1 cellular context compared by ENCODE assay signal in genomic region chrX:154012336-154012991, GRCh38.
TF ChIP-seq lines count a peak whose summit lies in the region.

No MANE protein-coding gene starts in this region.

TF ChIP-seq in HepG2, 621 proteins besides CTCF, POLR2A, EP300 and RAD21 (continued from another document):
- no peak for TF ChIP-seq ZNF839 (CRISPR knock-in tag; IDR thresholded peaks at IDR 0.05; ENCODE audit: borderline replicate concordance)
- TF ChIP-seq TBX3 (IDR thresholded peaks at IDR 0.05; ENCODE audit: borderline replicate concordance): no peak
- no peak for TF ChIP-seq ZSCAN25 (CRISPR knock-in tag; IDR thresholded peaks at IDR 0.05)
- no peak for TF ChIP-seq ZNF629 (CRISPR knock-in tag; conservative IDR thresholded peaks at IDR 0.05)
- TF ChIP-seq TEAD3 (CRISPR knock-in tag; optimal IDR thresholded peaks at IDR 0.05; ENCODE audit: borderline replicate concordance): peak; percentile 35
- 0 out of 2 replicates have a peak, but pooled peaks have one; percentile 33 for TF ChIP-seq ZBTB7B (CRISPR knock-in tag; IDR thresholded peaks at IDR 0.05)
- no peak for TF ChIP-seq NR1H2 (CRISPR knock-in tag; IDR thresholded peaks at IDR 0.05; ENCODE audit: borderline replicate concordance, low read depth)
- peak; percentile 34; the same call in 1 of the 2 replicates for TF ChIP-seq RXRB (CRISPR knock-in tag; IDR thresholded peaks at IDR 0.05; ENCODE audit: borderline replicate concordance)
- TF ChIP-seq ZBTB21 (CRISPR knock-in tag; IDR thresholded peaks at IDR 0.05): no peak
- peak; percentile 69 for TF ChIP-seq RXRA (CRISPR knock-in tag; IDR thresholded peaks at IDR 0.05)
- TF ChIP-seq FLYWCH1 (CRISPR knock-in tag; IDR thresholded peaks at IDR 0.05): no peak
- TF ChIP-seq CCAR2 (optimal IDR thresholded peaks at IDR 0.05; ENCODE audit: low read depth, low read length): no peak
- no peak for TF ChIP-seq IKZF5 (CRISPR knock-in tag; IDR thresholded peaks at IDR 0.05)
- no peak for TF ChIP-seq ZMAT3 (CRISPR knock-in tag; conservative IDR thresholded peaks at IDR 0.05)
- no peak for TF ChIP-seq ZNF83 (CRISPR knock-in tag; IDR thresholded peaks at IDR 0.05; ENCODE audit: borderline replicate concordance)
- no peak for TF ChIP-seq RAD51 (IDR thresholded peaks at IDR 0.05; ENCODE audit: borderline replicate concordance)
- no peak for TF ChIP-seq SALL2 (CRISPR knock-in tag; IDR thresholded peaks at IDR 0.05)
- no peak for TF ChIP-seq ISL2 (CRISPR knock-in tag; IDR thresholded peaks at IDR 0.05)
- TF ChIP-seq HNF4G (IDR thresholded peaks at IDR 0.05; ENCODE audit: borderline replicate concordance, low read depth, low read length): peak; percentile 29; the same call in 1 of the 2 replicates
- TF ChIP-seq HNF4G (CRISPR knock-in tag; IDR thresholded peaks at IDR 0.05; ENCODE audit: borderline replicate concordance, low read depth): no peak
- peak; percentile 20; the same call in 1 of the 2 replicates for TF ChIP-seq TFAP4 (IDR thresholded peaks at IDR 0.05; ENCODE audit: borderline replicate concordance, low read depth)
- TF ChIP-seq RFXANK (CRISPR knock-in tag; IDR thresholded peaks at IDR 0.05): no peak
- no peak for TF ChIP-seq ZNF331 (CRISPR knock-in tag; IDR thresholded peaks at IDR 0.05)
- no peak for TF ChIP-seq ARHGAP35 (CRISPR knock-in tag; IDR thresholded peaks at IDR 0.05; ENCODE audit: borderline replicate concordance)
- no peak for TF ChIP-seq ZNF850 (CRISPR knock-in tag; conservative IDR thresholded peaks at IDR 0.05)
- TF ChIP-seq AGO2 (optimal IDR thresholded peaks at IDR 0.05; ENCODE audit: low read depth, low read length): peak; percentile 60
- TF ChIP-seq ZNF816 (CRISPR knock-in tag; IDR thresholded peaks at IDR 0.05; ENCODE audit: borderline replicate concordance): no peak
- no peak for TF ChIP-seq HMG20B (CRISPR knock-in tag; conservative IDR thresholded peaks at IDR 0.05)
- TF ChIP-seq MEIS1 (CRISPR knock-in tag; IDR thresholded peaks at IDR 0.05; ENCODE audit: borderline replicate concordance): no peak
- no peak for TF ChIP-seq UBTF (CRISPR knock-in tag; IDR thresholded peaks at IDR 0.05)
- no peak for TF ChIP-seq ZNF512 (CRISPR knock-in tag; IDR thresholded peaks at IDR 0.05)
- TF ChIP-seq DMAP1 (CRISPR knock-in tag; IDR thresholded peaks at IDR 0.05): 0 out of 2 replicates have a peak, but pooled peaks have one; percentile 34
- TF ChIP-seq HHEX (CRISPR knock-in tag; IDR thresholded peaks at IDR 0.05): no peak
- no peak for TF ChIP-seq FIP1L1 (IDR thresholded peaks at IDR 0.05; ENCODE audit: borderline replicate concordance, insufficient read depth, low read depth, low read length)
- no peak for TF ChIP-seq ZNF484 (CRISPR knock-in tag; IDR thresholded peaks at IDR 0.05; ENCODE audit: borderline replicate concordance, low read depth)
- TF ChIP-seq NCOA2 (CRISPR knock-in tag; IDR thresholded peaks at IDR 0.05): 0 out of 2 replicates have a peak, but pooled peaks have one; percentile 13
- TF ChIP-seq ATF5 (CRISPR knock-in tag; IDR thresholded peaks at IDR 0.05; ENCODE audit: low read depth): no peak
- no peak for TF ChIP-seq MIER3 (CRISPR knock-in tag; IDR thresholded peaks at IDR 0.05; ENCODE audit: borderline replicate concordance)
- TF ChIP-seq ZBTB26 (CRISPR knock-in tag; IDR thresholded peaks at IDR 0.05; ENCODE audit: borderline replicate concordance): no peak
- no peak for TF ChIP-seq NR2F6 (IDR thresholded peaks at IDR 0.05)
- 0 out of 2 replicates have a peak, but pooled peaks have one; percentile 36 for TF ChIP-seq NR2F6 (CRISPR knock-in tag; IDR thresholded peaks at IDR 0.05)
- no peak for TF ChIP-seq RFX3 (CRISPR knock-in tag; IDR thresholded peaks at IDR 0.05)
